In the genomic region with DNA sequence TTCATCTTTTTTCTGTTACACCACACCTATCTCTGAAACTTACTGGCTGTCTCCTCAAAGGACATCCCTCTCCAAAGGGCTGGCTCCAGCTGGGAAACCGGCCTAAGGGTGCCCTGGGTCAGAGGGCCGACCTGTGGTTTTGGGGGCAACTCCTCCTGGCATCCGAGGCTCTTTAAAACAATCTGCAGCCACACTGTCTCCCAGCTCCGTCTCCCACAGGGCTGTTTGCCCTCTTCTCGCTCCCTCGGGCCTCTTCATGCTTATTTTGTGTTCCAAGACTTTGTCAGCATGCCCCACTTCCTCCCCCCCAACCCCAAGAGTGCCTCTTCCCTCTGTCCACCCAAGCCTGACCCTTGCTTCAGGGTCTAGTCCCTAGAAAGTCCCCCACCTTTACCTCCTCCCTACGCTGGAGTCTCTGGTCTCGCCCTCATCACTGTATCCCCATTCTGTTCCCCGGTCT, we compare ENCODE assay signal across 11 cellular contexts. TPM values are rescaled to one million over a fixed set of nuclear protein-coding genes. Genes with fewer than 3 reads are reported as not detected.
DNase-seq lines count a peak whose midpoint lies in the region; ATAC-seq and TF ChIP-seq lines count a peak whose summit lies in the region.
"Had no signal": no experiment of that assay in that cellular context is flagged by ENCODE, and none has a peak within 500 bp of the region (broad histone marks: within the 10 kb centered on the region; RNA-seq: fewer than 3 reads in every experiment).

No MANE protein-coding gene starts in this region.

- H3K36me3 ChIP-seq in breast epithelium, result no peaks in the 10 kb centered on the region
- H3K36me3 ChIP-seq in lower lobe of right lung, result no peaks in the 10 kb centered on the region
- H3K36me3 ChIP-seq in transverse colon, result no peaks in the 10 kb centered on the region

- POLR2A ChIA-PET in MCF 10A (lab: Yijun Ruan, JAX), result interaction anchor here (1.4 to 4.3 kb wide), 4 partner anchors 10 to 126 kb away, joined by 5 to 33 read pairs (median 11); a partner anchor contains a TSS
- POLR2A ChIA-PET in activated CD8-positive, alpha-beta T cell treated with anti-CD3 and anti-CD28 coated beads for 36 hours (lab: Charles Lee), result interaction anchor here (1.2 to 21.2 kb wide), 6 partner anchors 9 to 176 kb away, joined by 3 to 410 read pairs (median 11); a partner anchor contains a TSS

- H3K4me1 ChIP-seq in breast epithelium, result peaks cover 7 to 36% of the 10 kb centered on the region in 2 donors
- peaks cover 79% of the 10 kb centered on the region for H3K4me1 ChIP-seq in lower lobe of right lung
- H3K4me1 ChIP-seq in transverse colon, result peaks cover 36 to 88% (median 64%) of the 10 kb centered on the region in 4 donors

- 53 to 64% methylated on average over 3 to 9 of the region's 9 CpGs for WGBS in transverse colon (ENCODE audit: low coverage in 1 of 2), 2 donors

- TF ChIP-seq POLR2A in breast epithelium (IDR thresholded peaks at IDR 0.05) (no peak), transverse colon (IDR thresholded peaks at IDR 0.05) (no peak)

- peaks cover 23% of the 10 kb centered on the region for H3K4me1 Mint-ChIP-seq in MCF 10A (ENCODE audit: insufficient read depth, unreplicated experiment)
- H3K4me1 Mint-ChIP-seq in activated CD8-positive, alpha-beta T cell treated with anti-CD3 and anti-CD28 coated beads for 36 hours (ENCODE audit: low read depth), result peaks cover 52% of the 10 kb centered on the region

- H3K36me3 Mint-ChIP-seq in MCF 10A (ENCODE audit: insufficient read depth, unreplicated experiment), result no peaks in the 10 kb centered on the region
- peaks cover 38% of the 10 kb centered on the region for H3K36me3 Mint-ChIP-seq in activated CD8-positive, alpha-beta T cell treated with anti-CD3 and anti-CD28 coated beads for 36 hours (ENCODE audit: low read depth)

- no peaks in the 10 kb centered on the region for H3K9me3 Mint-ChIP-seq in MCF 10A (ENCODE audit: unreplicated experiment)
- H3K9me3 Mint-ChIP-seq in activated CD8-positive, alpha-beta T cell treated with anti-CD3 and anti-CD28 coated beads for 36 hours, result no peaks in the 10 kb centered on the region

- H3K9me3 ChIP-seq in breast epithelium (no peaks in the 10 kb centered on the region), lower lobe of right lung (no peaks in the 10 kb centered on the region), transverse colon (no peaks in the 10 kb centered on the region)

- no peak for ATAC-seq in activated CD8-positive, alpha-beta T cell treated with anti-CD3 and anti-CD28 coated beads for 36 hours
- ATAC-seq in lower lobe of right lung, result no peak
- no peak for ATAC-seq in HG02840 (IDR thresholded peaks at IDR 0.05; ENCODE audit: low FRiP score, unreplicated experiment)
- ATAC-seq in GM19035 (IDR thresholded peaks at IDR 0.05; ENCODE audit: unreplicated experiment), result no peak

- H3K4me3 Mint-ChIP-seq in MCF 10A (ENCODE audit: unreplicated experiment), result peak overlapping the region; percentile 92
- H3K4me3 Mint-ChIP-seq in activated CD8-positive, alpha-beta T cell treated with anti-CD3 and anti-CD28 coated beads for 36 hours, result peak overlapping the region; percentile 88

- intact Hi-C loops in MCF 10A (cut with micrococcal nuclease), result loop anchor here (10.0 kb wide), 1 partner anchor 424 kb away; a partner anchor contains a TSS
- intact Hi-C loops in breast epithelium (cut with DNase I; ENCODE audit: low total_unique reads), result no loop called here
- intact Hi-C loops in activated CD8-positive, alpha-beta T cell treated with anti-CD3 and anti-CD28 coated beads for 36 hours (cut with micrococcal nuclease), result loop anchor here (5.0 kb wide), 2 partner anchors 62 to 233 kb away; a partner anchor contains a TSS
- intact Hi-C loops in lower lobe of right lung (cut with DNase I), result no loop called here
- intact Hi-C loops in transverse colon (cut with DNase I; ENCODE audit: low total_unique reads), result loop anchor here (5.0 kb wide), 1 partner anchor 62 kb away; a partner anchor contains a TSS

- no peak overlapping the region for H3K4me3 ChIP-seq in breast epithelium
- no peak overlapping the region for H3K4me3 ChIP-seq in lower lobe of right lung
- H3K4me3 ChIP-seq in transverse colon, result peak overlapping the region in 1 of 4 donors; percentile 73

- H3K27ac ChIP-seq in breast epithelium (no peak overlapping the region), lower lobe of right lung (peak overlapping the region; percentile 58), transverse colon (peak overlapping the region; percentile 84 to 92 (median 86))

- no peak for TF ChIP-seq EP300 in transverse colon (IDR thresholded peaks at IDR 0.05; ENCODE audit: low read depth)

- H3K27ac Mint-ChIP-seq in MCF 10A (ENCODE audit: low read depth, unreplicated experiment), result no peak overlapping the region
- H3K27ac Mint-ChIP-seq in activated CD8-positive, alpha-beta T cell treated with anti-CD3 and anti-CD28 coated beads for 36 hours, result peak overlapping the region; percentile 98

- DNase-seq in MCF 10A (ENCODE audit: unreplicated experiment) (no peak), breast epithelium (ENCODE audit: low spot score in 2 of 2) (no peak), lower lobe of right lung (no peak), transverse colon (no peak), putamen (ENCODE audit: low spot score) (no peak)
- peak; percentile 28 for DNase-seq in activated CD8-positive, alpha-beta T cell treated with anti-CD3 and anti-CD28 coated beads for 36 hours
- DNase-seq: C1 segment of cervical spinal cord had no signal

- CTCF ChIA-PET in MCF 10A (lab: Yijun Ruan, JAX), result interaction anchor here (0.6 to 26.4 kb wide), 17 partner anchors 10 to 304 kb away, joined by 3 to 632 read pairs (median 4); a partner anchor contains a TSS
- CTCF ChIA-PET in activated CD8-positive, alpha-beta T cell treated with anti-CD3 and anti-CD28 coated beads for 36 hours (lab: Charles Lee), result interaction anchor here (0.7 to 30.3 kb wide), 18 partner anchors 3 to 170 kb away, joined by 3 to 1327 read pairs (median 4); a partner anchor contains a TSS

- H3K27me3 ChIP-seq in breast epithelium (no peaks in the 10 kb centered on the region), lower lobe of right lung (ENCODE audit: low read depth) (no peaks in the 10 kb centered on the region), transverse colon (no peaks in the 10 kb centered on the region)

- in situ Hi-C loops in transverse colon (cut with MboI; ENCODE audit: low pct_ligation_motif_present in 1 of 4, low pct_unique_long_range_greater_than_20kb in 1 of 4, low sequenced_read_pairs in 3 of 4), result no loop called here

- TF ChIP-seq CTCF in MCF 10A (IDR thresholded peaks at IDR 0.05; ENCODE audit: unreplicated experiment), result no peak
- no peak for TF ChIP-seq CTCF in breast epithelium (IDR thresholded peaks at IDR 0.05)
- TF ChIP-seq CTCF in activated CD8-positive, alpha-beta T cell treated with anti-CD3 and anti-CD28 coated beads for 36 hours (IDR thresholded peaks at IDR 0.05), result no peak
- no peak for TF ChIP-seq CTCF in lower lobe of right lung (IDR thresholded peaks at IDR 0.05)
- no peak for TF ChIP-seq CTCF in transverse colon (IDR thresholded peaks at IDR 0.05)

- no TSS peak for BruUV-seq in MCF 10A (replicated peaks; lab: Mats Ljungman, UMichigan)

- no peaks in the 10 kb centered on the region for H3K27me3 Mint-ChIP-seq in MCF 10A (ENCODE audit: insufficient read depth, unreplicated experiment)
- H3K27me3 Mint-ChIP-seq in activated CD8-positive, alpha-beta T cell treated with anti-CD3 and anti-CD28 coated beads for 36 hours, result no peaks in the 10 kb centered on the region

RNA-seq across cellular contexts. Expression of a gene that starts 1.3 kb away (rescaled TPM):
- total RNA-seq in MCF 10A (2022) (50.4 and 65.3 TPM in 2 replicates), breast epithelium (10 to 100 TPM; 18.7 to 26.2 (median 18.7) TPM), lower lobe of right lung (83.8 TPM), transverse colon (100 to 1,000 TPM in 1 of 4 donors, 10 to 100 TPM in 3; 59.7 to 176 (median 73.4) TPM)
- total RNA-seq in activated CD8-positive, alpha-beta T cell treated with anti-CD3 and anti-CD28 coated beads for 36 hours, result 100 to 1,000 TPM; 254 to 260 TPM

RNA-seq across cellular contexts. Expression of a gene that starts 31.9 kb away (rescaled TPM):
- total RNA-seq in MCF 10A (2022), result not detected in 2 replicates
- not detected for total RNA-seq in breast epithelium
- total RNA-seq in activated CD8-positive, alpha-beta T cell treated with anti-CD3 and anti-CD28 coated beads for 36 hours, result not detected
- total RNA-seq in lower lobe of right lung, result not detected
- not detected for total RNA-seq in transverse colon
- total RNA-seq: bronchial epithelial cell, glomerular endothelial cell had no signal

RNA-seq across cellular contexts. Expression of a gene that starts 32.1 kb away (rescaled TPM):
- total RNA-seq in MCF 10A (2022) (0.23 TPM in 1 of 2 replicates, not detected in the other), breast epithelium (under 1 TPM in 1 of 3 donors, not detected in 2; 0.15 TPM), lower lobe of right lung (not detected), transverse colon (10 to 100 TPM in 1 of 4 donors, not detected in 3; 20.2 TPM)
- total RNA-seq in activated CD8-positive, alpha-beta T cell treated with anti-CD3 and anti-CD28 coated beads for 36 hours, result under 1 TPM in 1 of 2 experiments, not detected in 1; 0.11 TPM

RNA-seq across cellular contexts. Expression of a gene that starts 45.9 kb away (rescaled TPM):
- total RNA-seq in MCF 10A (2022), result not detected in 2 replicates
- under 1 TPM in 1 of 3 donors, not detected in 2; 0.66 TPM for total RNA-seq in breast epithelium
- total RNA-seq in activated CD8-positive, alpha-beta T cell treated with anti-CD3 and anti-CD28 coated beads for 36 hours, result under 1 TPM in 1 of 2 experiments, not detected in 1; 0.11 TPM
- total RNA-seq in lower lobe of right lung, result not detected
- not detected for total RNA-seq in transverse colon
- total RNA-seq: bronchial epithelial cell, glomerular endothelial cell had no signal

RNA-seq across cellular contexts. Expression of a gene that starts 55.2 kb away (rescaled TPM):
- not detected in 2 replicates for total RNA-seq in MCF 10A (2022)
- 10 to 100 TPM in 1 of 3 donors, 1 to 10 TPM in 1, under 1 TPM in 1; 0.80 to 32.1 (median 4.8) TPM for total RNA-seq in breast epithelium
- 1 to 10 TPM; 4.3 to 4.9 TPM for total RNA-seq in activated CD8-positive, alpha-beta T cell treated with anti-CD3 and anti-CD28 coated beads for 36 hours
- total RNA-seq in lower lobe of right lung, result 0.38 TPM
- total RNA-seq in transverse colon, result 1 to 10 TPM in 1 of 4 donors, under 1 TPM in 1, not detected in 2; 0.55 to 1.1 TPM

Comparison
In these comparisons a context has a peak if more than half of its experiments do, and no peak if none do; other contexts are left out.
1. intact Hi-C loops: an anchor here in MCF 10A (10.0 kb wide), activated CD8-positive, alpha-beta T cell treated with anti-CD3 and anti-CD28 coated beads for 36 hours (5.0 kb wide) and transverse colon (5.0 kb wide); none called in breast epithelium and lower lobe of right lung.
2. H3K27ac ChIP-seq: peak in lower lobe of right lung (single experiment) and transverse colon (4 of 4); none in breast epithelium (0 of 2).